ENCODE assay signal across 9 cellular contexts in genomic region chr5:5886812-5887486, GRCh38.
DNase-seq lines count a peak whose midpoint lies in the region; ATAC-seq and TF ChIP-seq lines count a peak whose summit lies in the region.
"Had no signal": no experiment of that assay in that cellular context is flagged by ENCODE, and none has a peak within 500 bp of the region (broad histone marks: within the 10 kb centered on the region; RNA-seq: fewer than 3 reads in every experiment).

No MANE protein-coding gene starts in this region.

- no peak overlapping the region for H3K27ac ChIP-seq in CD4-positive, CD25-positive, alpha-beta regulatory T cell (ENCODE audit: insufficient read depth, low read length, poor library complexity, severe bottlenecking)
- H3K27ac ChIP-seq in HL-60 (replicated peaks) (no peak overlapping the region), thyroid gland (no peak overlapping the region)

- no peaks in the 10 kb centered on the region for H3K36me3 Mint-ChIP-seq in CD4-positive, CD25-positive, alpha-beta regulatory T cell
- H3K36me3 Mint-ChIP-seq in activated CD4-positive, alpha-beta T cell treated with anti-CD3 and anti-CD28 coated beads, Interleukin-2, amount 10 ng/mL, durations not matched to agents 24 days and 14 days (ENCODE audit: low read depth) = no peaks in the 10 kb centered on the region
- H3K36me3 Mint-ChIP-seq: brain had no signal

- no peaks in the 10 kb centered on the region for H3K36me3 ChIP-seq in CD4-positive, CD25-positive, alpha-beta regulatory T cell (ENCODE audit: control insufficient read depth, insufficient read depth, low read length)
- H3K36me3 ChIP-seq in thyroid gland = no peaks in the 10 kb centered on the region

- intact Hi-C loops in activated CD4-positive, alpha-beta T cell treated with anti-CD3 and anti-CD28 coated beads, Interleukin-2, amount 10 ng/mL, durations not matched to agents 24 days and 14 days (cut with micrococcal nuclease) = loop anchor here (2.0 kb wide), 2 partner anchors 394 to 690 kb away; no protein-coding TSS in a partner anchor
- intact Hi-C loops in thyroid gland (cut with DNase I) = loop anchor here (10.0 kb wide), 1 partner anchor 392 kb away; no protein-coding TSS in a partner anchor

- no peak overlapping the region for H3K4me3 ChIP-seq in CD4-positive, CD25-positive, alpha-beta regulatory T cell (ENCODE audit: low read depth, low read length)
- H3K4me3 ChIP-seq in HL-60 (replicated peaks; ENCODE audit: insufficient read depth, low read length) (no peak overlapping the region), thyroid gland (replicated peaks in 1 of 3) (no peak overlapping the region)

- H3K4me1 ChIP-seq in CD4-positive, CD25-positive, alpha-beta regulatory T cell (ENCODE audit: control insufficient read depth, insufficient read depth, low read length, poor library complexity, severe bottlenecking) = no peaks in the 10 kb centered on the region
- H3K4me1 ChIP-seq in thyroid gland = peaks cover 0 to 5% of the 10 kb centered on the region in 2 donors

- 16 to 25% methylated on average over 22 to 28 of the region's 42 CpGs for WGBS in thyroid gland, 2 donors

- peaks cover 0 to 12% (median 0%) of the 10 kb centered on the region in 4 donors for H3K4me1 Mint-ChIP-seq in CD4-positive, CD25-positive, alpha-beta regulatory T cell
- H3K4me1 Mint-ChIP-seq in activated CD4-positive, alpha-beta T cell treated with anti-CD3 and anti-CD28 coated beads, Interleukin-2, amount 10 ng/mL, durations not matched to agents 24 days and 14 days = no peaks in the 10 kb centered on the region

- TF ChIP-seq CTCF in HL-60 (IDR thresholded peaks at IDR 0.05; ENCODE audit: insufficient read depth, low read length) = peak; percentile 25
- peak in 3 of 6 experiments; percentile 17 to 64 (median 41) for TF ChIP-seq CTCF in thyroid gland (IDR thresholded peaks at IDR 0.05)

- no peaks in the 10 kb centered on the region for H3K27me3 Mint-ChIP-seq in CD4-positive, CD25-positive, alpha-beta regulatory T cell
- peaks cover 2% of the 10 kb centered on the region for H3K27me3 Mint-ChIP-seq in activated CD4-positive, alpha-beta T cell treated with anti-CD3 and anti-CD28 coated beads, Interleukin-2, amount 10 ng/mL, durations not matched to agents 24 days and 14 days

- peak in 2 of 3 donors; percentile 1 to 58 for DNase-seq in CD4-positive, CD25-positive, alpha-beta regulatory T cell
- DNase-seq in GM19240 (ENCODE audit: insufficient read length, low spot score) (peak; percentile 36), HL-60 (ENCODE audit: low read depth in 1 of 2, low spot score in 1 of 2) (no peak), iPS-NIHi11 (ENCODE audit: low spot score) (peak; percentile 91), thyroid gland (peak; percentile 12 to 21), OCI-M2 (lab: John Stamatoyannopoulos, UW; ENCODE audit: unreplicated experiment) (no peak), glomerular visceral epithelial cell (ENCODE audit: extremely low spot score) (no peak)
- peak; percentile 89 for DNase-seq in activated CD4-positive, alpha-beta T cell treated with anti-CD3 and anti-CD28 coated beads, Interleukin-2, amount 10 ng/mL, durations not matched to agents 24 days and 14 days

- no peak for TF ChIP-seq POLR2A in thyroid gland (IDR thresholded peaks at IDR 0.05)

- H3K27ac Mint-ChIP-seq in CD4-positive, CD25-positive, alpha-beta regulatory T cell = no peak overlapping the region
- H3K27ac Mint-ChIP-seq in activated CD4-positive, alpha-beta T cell treated with anti-CD3 and anti-CD28 coated beads, Interleukin-2, amount 10 ng/mL, durations not matched to agents 24 days and 14 days = no peak overlapping the region

- peak in 1 of 2 donors; percentile 58 for ATAC-seq in CD4-positive, CD25-positive, alpha-beta regulatory T cell (ENCODE audit: low read depth in 2 of 2)

- H3K4me3 Mint-ChIP-seq in CD4-positive, CD25-positive, alpha-beta regulatory T cell = no peak overlapping the region
- no peak overlapping the region for H3K4me3 Mint-ChIP-seq in activated CD4-positive, alpha-beta T cell treated with anti-CD3 and anti-CD28 coated beads, Interleukin-2, amount 10 ng/mL, durations not matched to agents 24 days and 14 days
- H3K4me3 Mint-ChIP-seq: brain had no signal

- no peaks in the 10 kb centered on the region for H3K9me3 ChIP-seq in CD4-positive, CD25-positive, alpha-beta regulatory T cell (ENCODE audit: control insufficient read depth in 2 of 2, low read length in 2 of 2)
- H3K9me3 ChIP-seq in thyroid gland = no peaks in the 10 kb centered on the region

- H3K9me3 Mint-ChIP-seq in CD4-positive, CD25-positive, alpha-beta regulatory T cell = no peaks in the 10 kb centered on the region
- H3K9me3 Mint-ChIP-seq in activated CD4-positive, alpha-beta T cell treated with anti-CD3 and anti-CD28 coated beads, Interleukin-2, amount 10 ng/mL, durations not matched to agents 24 days and 14 days = no peaks in the 10 kb centered on the region

- no peaks in the 10 kb centered on the region for H3K27me3 ChIP-seq in CD4-positive, CD25-positive, alpha-beta regulatory T cell (ENCODE audit: control insufficient read depth, insufficient read depth, low read length)
- H3K27me3 ChIP-seq in HL-60 (ENCODE audit: insufficient read depth, poor library complexity, severe bottlenecking) (no peaks in the 10 kb centered on the region), thyroid gland (no peaks in the 10 kb centered on the region)

Comparison
In these comparisons a context has a peak if more than half of its experiments do, and no peak if none do; other contexts are left out.
1. DNase-seq: peak in CD4-positive, CD25-positive, alpha-beta regulatory T cell (2 of 3), GM19240 (single experiment), activated CD4-positive, alpha-beta T cell treated with anti-CD3 and anti-CD28 coated beads, Interleukin-2, amount 10 ng/mL, durations not matched to agents 24 days and 14 days (single experiment), iPS-NIHi11 (single experiment) and thyroid gland (2 of 2); none in HL-60 (0 of 2), OCI-M2 (single experiment) and glomerular visceral epithelial cell (single experiment).